Comparison of ENCODE assay signal across 15 cellular contexts in genomic region chr2:236938126-236938525, GRCh38.
"Had no signal": no experiment of that assay in that cellular context is flagged by ENCODE, and none has a peak within 500 bp of the region (broad histone marks: within the 10 kb centered on the region; RNA-seq: fewer than 3 reads in every experiment).

No MANE protein-coding gene starts in this region.

- H3K27me3 ChIP-seq: neural progenitor cell, pancreas had no signal

- DNase-seq: activated CD4-positive, alpha-beta T cell treated with anti-CD3 and anti-CD28 coated beads, Interleukin-2, amount 50 U/mL, for 48 hours; activated CD4-positive, CD25-positive, alpha-beta regulatory T cell treated with anti-CD3 and anti-CD28 coated beads, Interleukin-2, amount 50 U/mL, for 72 hours; activated gamma-delta T cell; activated T-cell treated with anti-CD3 and anti-CD28 coated beads, Interleukin-2, amount 50 U/mL, for 48 hours; amygdala; dermis blood vessel endothelial cell; endodermal cell; erythroblast; foreskin fibroblast; left lung; pancreas; stimulated activated CD4-positive, alpha-beta T cell treated with anti-CD3 and anti-CD28 coated beads, Interleukin-4, amount 100 ng/mL, for 4 hours had no signal

- H3K4me3 ChIP-seq: left lung, neural progenitor cell, pancreas, skin epidermis had no signal

- H3K9me3 ChIP-seq: left lung, pancreas had no signal

- H3K36me3 ChIP-seq: left lung, neural progenitor cell, pancreas had no signal

- FAIRE-seq: keratinocyte, pancreas had no signal

- H3K27ac ChIP-seq: left lung, neural progenitor cell, pancreas, skin epidermis had no signal

- H3K4me1 ChIP-seq: neural progenitor cell, pancreas had no signal

- ATAC-seq: left lung, pancreas had no signal
